In the genomic region with DNA sequence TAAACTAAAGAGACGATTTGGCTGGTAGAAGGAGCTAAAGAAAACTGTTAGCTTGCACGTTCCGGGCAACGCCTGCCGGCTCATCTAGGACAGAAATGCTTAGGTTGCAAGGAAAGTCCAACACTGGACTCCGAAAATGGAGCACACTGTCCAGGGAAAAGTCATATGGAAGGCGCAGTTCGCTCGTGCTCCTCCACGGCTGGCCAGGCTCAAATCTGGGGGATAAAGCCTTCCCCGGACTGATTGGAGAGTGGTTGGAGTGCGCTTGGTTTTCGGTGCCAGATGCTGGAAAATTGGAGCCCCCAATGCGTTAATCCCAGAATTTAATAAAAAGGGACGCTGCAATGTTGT, we compare ENCODE assay signal across 8 cellular contexts. TPM values are rescaled to one million over a fixed set of nuclear protein-coding genes. Genes with fewer than 3 reads are reported as not detected.
DNase-seq lines count a peak whose midpoint lies in the region; ATAC-seq and TF ChIP-seq lines count a peak whose summit lies in the region.

No MANE protein-coding gene starts in this region.

- no peak overlapping the region for H3K27ac ChIP-seq in HUES6 (ENCODE audit: low read depth, low read length)
- no peak overlapping the region for H3K27ac ChIP-seq in spleen

- TF ChIP-seq CTCF in cardiac fibroblast (IDR thresholded peaks at IDR 0.05; ENCODE audit: low read depth, low read length) (no peak), spleen (IDR thresholded peaks at IDR 0.05 in 8 of 11, conservative IDR thresholded peaks at IDR 0.05 in 3 of 11) (no peak)

- H3K4me3 ChIP-seq in HUES6 (ENCODE audit: low read depth, low read length) (peak overlapping the region; percentile 76), cardiac fibroblast (replicated peaks in 1 of 2; ENCODE audit: low read depth in 2 of 2, low read length in 2 of 2) (peak overlapping the region; percentile 53 to 56), spleen (peak overlapping the region in 5 of 8 donors; percentile 23 to 54 (median 26))

- H3K9me3 ChIP-seq in HUES6 (ENCODE audit: control insufficient read depth, insufficient read depth, low read depth, low read length): no peaks in the 10 kb centered on the region
- H3K9me3 ChIP-seq in spleen: no peaks in the 10 kb centered on the region

- WGBS in spleen, 5 donors: 4 to 9% (median 6%) methylated on average over 15 of the region's 15 CpGs

- no peak for TF ChIP-seq POLR2A in spleen (IDR thresholded peaks at IDR 0.05)

- H3K4me1 ChIP-seq in HUES6 (ENCODE audit: control insufficient read depth, insufficient read depth, low read length) (peaks cover 17% of the 10 kb centered on the region), spleen (peaks cover 0 to 20% (median 7%) of the 10 kb centered on the region in 6 donors)

- ATAC-seq in left colon (peak; percentile 29), HG03175 (IDR thresholded peaks at IDR 0.05; ENCODE audit: unreplicated experiment) (no peak)

- intact Hi-C loops in left colon (cut with DNase I, micrococcal nuclease) (no loop called here), spleen (cut with DNase I; ENCODE audit: low total_unique reads) (no loop called here)

- H3K36me3 ChIP-seq in HUES6 (ENCODE audit: control insufficient read depth, insufficient read depth, low read length) (no peaks in the 10 kb centered on the region), spleen (no peaks in the 10 kb centered on the region)

- H3K27me3 ChIP-seq in HUES6 (ENCODE audit: control insufficient read depth, insufficient read depth, low read length) (peaks cover 59% of the 10 kb centered on the region), spleen (replicated peaks in 1 of 7) (peaks cover 0 to 64% (median 36%) of the 10 kb centered on the region in 7 donors)

- H3K9ac ChIP-seq in HUES6 (ENCODE audit: low read length): peak overlapping the region; percentile 51

- peak; percentile 18 to 20 for DNase-seq in cardiac fibroblast (ENCODE audit: low read depth in 2 of 2)
- DNase-seq in left colon: no peak
- DNase-seq in spleen: no peak
- DNase-seq in NCI-H2081 (lab: John Stamatoyannopoulos, UW): no peak
- DNase-seq in kidney tubule cell (ENCODE audit: low spot score): no peak
- no peak for DNase-seq in AG08395 (ENCODE audit: low spot score)

RNA-seq across cellular contexts. Expression of a gene that starts 0.9 kb away (rescaled TPM):
- total RNA-seq in left colon: 1 to 10 TPM in 1 of 2 donors, under 1 TPM in 1; 0.61 to 1.1 TPM
- 1 to 10 TPM in 2 of 7 donors, under 1 TPM in 5; 0.30 to 2.7 (median 0.73) TPM for total RNA-seq in spleen
- under 1 TPM; 0.11 to 0.58 (median 0.18) TPM for polyA plus RNA-seq in spleen

Comparison
In these comparisons a context has a peak if more than half of its experiments do, and no peak if none do; other contexts are left out.
1. H3K4me3 ChIP-seq: peak in every context shown above with its lines; median percentile 76 in HUES6; 54 in cardiac fibroblast; 26 in spleen.
2. DNase-seq: peak in cardiac fibroblast (2 of 2); none in left colon (0 of 2), spleen (single experiment), NCI-H2081 (0 of 2), kidney tubule cell (single experiment) and AG08395 (single experiment).